13 cellular contexts compared by ENCODE assay signal in the genomic region with DNA sequence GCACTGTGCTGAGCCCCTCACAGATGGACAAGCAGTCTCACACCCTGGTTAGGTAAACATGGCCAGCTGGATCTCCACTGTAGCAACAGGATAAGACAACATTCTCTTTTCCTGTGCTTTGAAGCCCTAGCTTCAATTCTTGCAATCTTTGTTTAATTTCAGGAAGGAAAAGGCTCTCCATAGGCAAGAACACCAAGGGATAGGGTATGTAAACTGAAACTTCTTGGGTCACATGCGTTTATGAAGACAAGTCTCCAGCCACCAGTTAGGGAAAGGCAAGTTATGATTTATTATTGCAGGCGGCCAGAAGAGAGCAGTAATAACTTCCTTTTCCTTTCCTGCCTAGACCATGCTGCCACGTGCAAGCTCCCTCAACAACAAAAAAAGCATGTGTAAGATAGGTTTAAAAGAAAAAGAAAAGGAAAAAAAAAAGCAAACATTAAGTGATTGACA. TPM values are rescaled to one million over a fixed set of nuclear protein-coding genes. Genes with fewer than 3 reads are reported as not detected.
A peak's percentile ranks its signal among the peaks of the same experiment; 100 is the strongest.
DNase-seq lines count a peak whose midpoint lies in the region; ATAC-seq and TF ChIP-seq lines count a peak whose summit lies in the region.
"Had no signal": no experiment of that assay in that cellular context is flagged by ENCODE, and none has a peak within 500 bp of the region (broad histone marks: within the 10 kb centered on the region; RNA-seq: fewer than 3 reads in every experiment).

No MANE protein-coding gene starts in this region.

- H3K4me1 ChIP-seq in OCI-LY7 (ENCODE audit: insufficient read depth, low read length, poor library complexity, severe bottlenecking), result peaks cover 8% of the 10 kb centered on the region

- H3K79me2 ChIP-seq in OCI-LY7 (ENCODE audit: insufficient read depth, low read depth, low read length), result no peaks in the 10 kb centered on the region

- H3K9me3 Mint-ChIP-seq in stimulated activated effector memory CD8-positive, alpha-beta T cell treated with anti-CD3 and anti-CD28 coated beads, Interleukin-12 subunit alpha, Interleukin-12 subunit beta, amount 100 ng/mL, for 72 hours, result no peaks in the 10 kb centered on the region
- no peaks in the 10 kb centered on the region for H3K9me3 Mint-ChIP-seq in activated CD4-positive, alpha-beta memory T cell treated with anti-CD3 and anti-CD28 coated beads for 36 hours
- H3K9me3 Mint-ChIP-seq: CD8-positive, alpha-beta T cell; stimulated activated memory B cell treated with anti-CD40 and anti-IgM and Interleukin-4, amounts not matched to agents 10 μg/mL and 1 μg/mL and 100 μg/mL, for 72 hours had no signal

- H3K4me1 Mint-ChIP-seq in stimulated activated effector memory CD8-positive, alpha-beta T cell treated with anti-CD3 and anti-CD28 coated beads, Interleukin-12 subunit alpha, Interleukin-12 subunit beta, amount 100 ng/mL, for 72 hours, result no peaks in the 10 kb centered on the region
- H3K4me1 Mint-ChIP-seq in activated CD4-positive, alpha-beta memory T cell treated with anti-CD3 and anti-CD28 coated beads for 36 hours (ENCODE audit: low read depth), result no peaks in the 10 kb centered on the region
- H3K4me1 Mint-ChIP-seq: stimulated activated memory B cell treated with anti-CD40 and anti-IgM and Interleukin-4, amounts not matched to agents 10 μg/mL and 1 μg/mL and 100 μg/mL, for 72 hours had no signal

- no peaks in the 10 kb centered on the region for H3K36me3 ChIP-seq in OCI-LY7 (ENCODE audit: insufficient read depth, low read length)

- TF ChIP-seq CTCF in VCaP (conservative IDR thresholded peaks at IDR 0.05) (peak; percentile 19; the same call in 1 of the 2 replicates), OCI-LY7 (conservative IDR thresholded peaks at IDR 0.05; ENCODE audit: low read length) (no peak)

- no peaks in the 10 kb centered on the region for H3K36me3 Mint-ChIP-seq in stimulated activated effector memory CD8-positive, alpha-beta T cell treated with anti-CD3 and anti-CD28 coated beads, Interleukin-12 subunit alpha, Interleukin-12 subunit beta, amount 100 ng/mL, for 72 hours
- H3K36me3 Mint-ChIP-seq in activated CD4-positive, alpha-beta memory T cell treated with anti-CD3 and anti-CD28 coated beads for 36 hours, result peaks cover 14% of the 10 kb centered on the region

- no peaks in the 10 kb centered on the region for H4K20me1 ChIP-seq in OCI-LY7 (ENCODE audit: insufficient read depth, low read length)

- intact Hi-C loops in OCI-LY7 (cut with micrococcal nuclease; ENCODE audit: unreplicated experiment), result no loop called here
- intact Hi-C loops in activated CD4-positive, alpha-beta memory T cell treated with anti-CD3 and anti-CD28 coated beads for 36 hours (cut with micrococcal nuclease), result no loop called here

- no peak overlapping the region for H3K27ac Mint-ChIP-seq in stimulated activated effector memory CD8-positive, alpha-beta T cell treated with anti-CD3 and anti-CD28 coated beads, Interleukin-12 subunit alpha, Interleukin-12 subunit beta, amount 100 ng/mL, for 72 hours
- H3K27ac Mint-ChIP-seq in activated CD4-positive, alpha-beta memory T cell treated with anti-CD3 and anti-CD28 coated beads for 36 hours, result no peak overlapping the region
- H3K27ac Mint-ChIP-seq: CD8-positive, alpha-beta T cell; stimulated activated memory B cell treated with anti-CD40 and anti-IgM and Interleukin-4, amounts not matched to agents 10 μg/mL and 1 μg/mL and 100 μg/mL, for 72 hours had no signal

- CTCF ChIA-PET in OCI-LY7 (lab: Charles Lee; ENCODE audit: unreplicated experiment), result no interaction called here
- CTCF ChIA-PET in activated CD4-positive, alpha-beta memory T cell treated with anti-CD3 and anti-CD28 coated beads for 36 hours (lab: Charles Lee), result interaction anchor here (0.7 to 1.2 kb wide), 2 partner anchors 14 to 200 kb away, joined by 3 read pairs; no protein-coding TSS in a partner anchor

- ATAC-seq in stimulated activated effector memory CD8-positive, alpha-beta T cell treated with anti-CD3 and anti-CD28 coated beads, Interleukin-12 subunit alpha, Interleukin-12 subunit beta, amount 100 ng/mL, for 72 hours, result no peak
- ATAC-seq: CD8-positive, alpha-beta T cell; left cardiac atrium; stimulated activated memory B cell treated with anti-CD40 and anti-IgM and Interleukin-4, amounts not matched to agents 10 μg/mL and 1 μg/mL and 100 μg/mL, for 72 hours had no signal

- H3K4me3 ChIP-seq in OCI-LY7 (ENCODE audit: low read depth, low read length, poor library complexity, severe bottlenecking), result no peak overlapping the region
- H3K4me3 ChIP-seq: dorsolateral prefrontal cortex had no signal

- no peak overlapping the region for H2AFZ ChIP-seq in OCI-LY7 (ENCODE audit: low read length)

- no TSS peak for BruUV-seq in OCI-LY7 (replicated peaks; lab: Mats Ljungman, UMichigan)

- POLR2A ChIA-PET in OCI-LY7 (lab: Charles Lee), result interaction anchor here (0.7 to 1.1 kb wide), 2 partner anchors 12 to 106 kb away, joined by 3 read pairs; no protein-coding TSS in a partner anchor
- POLR2A ChIA-PET in activated CD4-positive, alpha-beta memory T cell treated with anti-CD3 and anti-CD28 coated beads for 36 hours (lab: Charles Lee), result no interaction called here

- H3K4me2 ChIP-seq in OCI-LY7 (ENCODE audit: low read length), result no peak overlapping the region

- no peak overlapping the region for H3K4me3 Mint-ChIP-seq in stimulated activated effector memory CD8-positive, alpha-beta T cell treated with anti-CD3 and anti-CD28 coated beads, Interleukin-12 subunit alpha, Interleukin-12 subunit beta, amount 100 ng/mL, for 72 hours
- H3K4me3 Mint-ChIP-seq in activated CD4-positive, alpha-beta memory T cell treated with anti-CD3 and anti-CD28 coated beads for 36 hours, result no peak overlapping the region
- H3K4me3 Mint-ChIP-seq: CD8-positive, alpha-beta T cell; stimulated activated memory B cell treated with anti-CD40 and anti-IgM and Interleukin-4, amounts not matched to agents 10 μg/mL and 1 μg/mL and 100 μg/mL, for 72 hours had no signal

- H3K27ac ChIP-seq in VCaP, result no peak overlapping the region
- no peak overlapping the region for H3K27ac ChIP-seq in OCI-LY7 (ENCODE audit: low read depth, low read length, poor library complexity, severe bottlenecking)
- H3K27ac ChIP-seq: dorsolateral prefrontal cortex had no signal

- H3K9me2 ChIP-seq in OCI-LY7 (ENCODE audit: insufficient read depth, low read length), result no peaks in the 10 kb centered on the region

- H3K9me3 ChIP-seq in OCI-LY7 (ENCODE audit: low read length), result no peaks in the 10 kb centered on the region

- no peaks in the 10 kb centered on the region for H3K27me3 Mint-ChIP-seq in activated CD4-positive, alpha-beta memory T cell treated with anti-CD3 and anti-CD28 coated beads for 36 hours
- H3K27me3 Mint-ChIP-seq: stimulated activated memory B cell treated with anti-CD40 and anti-IgM and Interleukin-4, amounts not matched to agents 10 μg/mL and 1 μg/mL and 100 μg/mL, for 72 hours had no signal

- DNase-seq in GF-D8 (lab: John Stamatoyannopoulos, UW) (peak; percentile 37), NCI-H2227 (lab: John Stamatoyannopoulos, UW; ENCODE audit: unreplicated experiment) (peak; percentile 19), lung microvascular endothelial cell (ENCODE audit: low read depth in 2 of 2) (peak; percentile 53 to 95), NCI-H526 (lab: John Stamatoyannopoulos, UW) (no peak), OCI-LY7 (ENCODE audit: low spot score) (no peak)
- no peak for DNase-seq in stimulated activated effector memory CD8-positive, alpha-beta T cell treated with anti-CD3 and anti-CD28 coated beads, Interleukin-12 subunit alpha, Interleukin-12 subunit beta, amount 100 ng/mL, for 72 hours (ENCODE audit: low spot score in 2 of 2)
- DNase-seq in activated CD4-positive, alpha-beta memory T cell treated with anti-CD3 and anti-CD28 coated beads for 36 hours, result no peak
- DNase-seq: CD8-positive, alpha-beta T cell; dorsolateral prefrontal cortex; left cardiac atrium; NCI-H226 had no signal

RNA-seq across cellular contexts. Expression of a gene that starts 50.1 kb away (rescaled TPM):
- total RNA-seq in lung microvascular endothelial cell (0.22 and 0.40 TPM in 2 replicates), OCI-LY7 (2022) (1.4 and 1.5 TPM in 2 replicates)
- 0.98 and 1.0 TPM in 2 replicates for total RNA-seq in OCI-LY7 (2014; rRNA removed; shearing (Covaris generic))
- under 1 TPM; 0.27 to 0.33 TPM for total RNA-seq in activated CD4-positive, alpha-beta memory T cell treated with anti-CD3 and anti-CD28 coated beads for 36 hours

Comparison
In these comparisons a context has a peak if more than half of its experiments do, and no peak if none do; other contexts are left out.
1. DNase-seq: peak in GF-D8 (single experiment), NCI-H2227 (single experiment) and lung microvascular endothelial cell (2 of 2); none in NCI-H526 (0 of 2), OCI-LY7 (single experiment), stimulated activated effector memory CD8-positive, alpha-beta T cell treated with anti-CD3 and anti-CD28 coated beads, Interleukin-12 subunit alpha, Interleukin-12 subunit beta, amount 100 ng/mL, for 72 hours (0 of 2) and activated CD4-positive, alpha-beta memory T cell treated with anti-CD3 and anti-CD28 coated beads for 36 hours (single experiment).